ENCODE assay signal across 1 cellular context in the genomic region with DNA sequence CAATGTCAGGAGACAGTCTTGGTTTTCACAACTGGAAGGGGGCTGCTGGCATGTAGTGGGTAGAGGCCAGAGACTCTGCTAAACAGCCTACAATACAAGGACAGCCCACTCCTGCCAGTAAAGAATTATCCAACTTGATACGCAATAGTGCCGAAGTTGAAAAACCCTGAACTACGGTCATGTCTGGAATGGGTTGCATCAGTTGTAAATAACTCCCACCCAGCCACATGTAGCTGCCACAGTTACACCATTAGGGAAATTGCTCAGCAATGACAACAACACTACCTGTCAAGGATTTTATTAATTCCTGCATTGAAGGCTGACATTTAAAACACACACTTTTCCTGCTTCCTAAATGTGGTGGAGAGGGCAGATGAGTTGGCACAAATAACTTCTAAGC.
TF ChIP-seq lines count a peak whose summit lies in the region.

No MANE protein-coding gene starts in this region.

TF ChIP-seq in HepG2, 621 proteins besides CTCF, POLR2A, EP300 and RAD21 (continues in another document):
- TF ChIP-seq, protein P1, sequence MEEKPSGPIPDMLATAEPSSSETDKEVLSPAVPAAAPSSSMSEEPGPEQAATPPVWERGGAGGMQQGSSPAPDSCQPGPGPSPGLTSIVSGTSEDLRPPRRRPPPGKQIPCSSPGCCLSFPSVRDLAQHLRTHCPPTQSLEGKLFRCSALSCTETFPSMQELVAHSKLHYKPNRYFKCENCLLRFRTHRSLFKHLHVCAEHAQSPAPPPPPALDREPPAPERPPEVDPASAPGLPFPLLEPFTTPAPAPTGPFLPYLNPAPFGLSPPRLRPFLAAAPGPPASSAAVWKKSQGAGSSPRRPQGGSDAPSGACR (CRISPR knock-in tag; IDR thresholded peaks at IDR 0.05), result no peak
- TF ChIP-seq, protein P2, sequence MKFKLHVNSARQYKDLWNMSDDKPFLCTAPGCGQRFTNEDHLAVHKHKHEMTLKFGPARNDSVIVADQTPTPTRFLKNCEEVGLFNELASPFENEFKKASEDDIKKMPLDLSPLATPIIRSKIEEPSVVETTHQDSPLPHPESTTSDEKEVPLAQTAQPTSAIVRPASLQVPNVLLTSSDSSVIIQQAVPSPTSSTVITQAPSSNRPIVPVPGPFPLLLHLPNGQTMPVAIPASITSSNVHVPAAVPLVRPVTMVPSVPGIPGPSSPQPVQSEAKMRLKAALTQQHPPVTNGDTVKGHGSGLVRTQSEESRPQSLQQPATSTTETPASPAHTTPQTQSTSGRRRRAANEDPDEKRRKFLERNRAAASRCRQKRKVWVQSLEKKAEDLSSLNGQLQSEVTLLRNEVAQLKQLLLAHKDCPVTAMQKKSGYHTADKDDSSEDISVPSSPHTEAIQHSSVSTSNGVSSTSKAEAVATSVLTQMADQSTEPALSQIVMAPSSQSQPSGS (CRISPR knock-in tag; IDR thresholded peaks at IDR 0.05), result 0 out of 2 replicates have a peak, but pooled peaks have one; percentile 43
- TF ChIP-seq ZNF17 (CRISPR knock-in tag; IDR thresholded peaks at IDR 0.05), result no peak
- no peak for TF ChIP-seq ZNF143 (CRISPR knock-in tag; IDR thresholded peaks at IDR 0.05)
- no peak for TF ChIP-seq FOXC1 (CRISPR knock-in tag; IDR thresholded peaks at IDR 0.05; ENCODE audit: borderline replicate concordance)
- 0 out of 2 replicates have a peak, but pooled peaks have one; percentile 51 for TF ChIP-seq ZBTB7B (CRISPR knock-in tag; IDR thresholded peaks at IDR 0.05)
- TF ChIP-seq NRL (CRISPR knock-in tag; IDR thresholded peaks at IDR 0.05; ENCODE audit: borderline replicate concordance), result no peak
- TF ChIP-seq, protein P3, sequence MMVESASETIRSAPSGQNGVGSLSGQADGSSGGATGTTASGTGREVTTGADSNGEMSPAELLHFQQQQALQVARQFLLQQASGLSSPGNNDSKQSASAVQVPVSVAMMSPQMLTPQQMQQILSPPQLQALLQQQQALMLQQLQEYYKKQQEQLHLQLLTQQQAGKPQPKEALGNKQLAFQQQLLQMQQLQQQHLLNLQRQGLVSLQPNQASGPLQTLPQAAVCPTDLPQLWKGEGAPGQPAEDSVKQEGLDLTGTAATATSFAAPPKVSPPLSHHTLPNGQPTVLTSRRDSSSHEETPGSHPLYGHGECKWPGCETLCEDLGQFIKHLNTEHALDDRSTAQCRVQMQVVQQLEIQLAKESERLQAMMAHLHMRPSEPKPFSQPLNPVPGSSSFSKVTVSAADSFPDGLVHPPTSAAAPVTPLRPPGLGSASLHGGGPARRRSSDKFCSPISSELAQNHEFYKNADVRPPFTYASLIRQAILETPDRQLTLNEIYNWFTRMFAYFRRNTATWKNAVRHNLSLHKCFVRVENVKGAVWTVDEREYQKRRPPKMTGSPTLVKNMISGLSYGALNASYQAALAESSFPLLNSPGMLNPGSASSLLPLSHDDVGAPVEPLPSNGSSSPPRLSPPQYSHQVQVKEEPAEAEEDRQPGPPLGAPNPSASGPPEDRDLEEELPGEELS (CRISPR knock-in tag; IDR thresholded peaks at IDR 0.05), result peak; percentile 65
- TF ChIP-seq REXO4 (CRISPR knock-in tag; IDR thresholded peaks at IDR 0.05; ENCODE audit: borderline replicate concordance), result no peak
- no peak for TF ChIP-seq ZSCAN21 (CRISPR knock-in tag; IDR thresholded peaks at IDR 0.05; ENCODE audit: borderline replicate concordance)
- TF ChIP-seq SIX1 (CRISPR knock-in tag; IDR thresholded peaks at IDR 0.05; ENCODE audit: borderline replicate concordance), result no peak
- TF ChIP-seq, protein P4, sequence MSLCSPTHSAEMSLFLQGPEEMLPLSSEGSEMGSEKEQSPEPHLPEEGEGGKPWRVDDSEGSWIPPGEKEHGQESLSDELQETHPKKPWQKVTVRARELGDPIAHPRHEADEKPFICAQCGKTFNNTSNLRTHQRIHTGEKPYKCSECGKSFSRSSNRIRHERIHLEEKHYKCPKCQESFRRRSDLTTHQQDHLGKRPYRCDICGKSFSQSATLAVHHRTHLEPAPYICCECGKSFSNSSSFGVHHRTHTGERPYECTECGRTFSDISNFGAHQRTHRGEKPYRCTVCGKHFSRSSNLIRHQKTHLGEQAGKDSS (CRISPR knock-in tag; IDR thresholded peaks at IDR 0.05; ENCODE audit: borderline replicate concordance, low read depth), result no peak
- peak; percentile 43; the same call in 1 of the 2 replicates for TF ChIP-seq DMAP1 (CRISPR knock-in tag; IDR thresholded peaks at IDR 0.05)
- TF ChIP-seq SUZ12 (IDR thresholded peaks at IDR 0.05; ENCODE audit: low read depth, low read length), result no peak
- TF ChIP-seq, protein P5, sequence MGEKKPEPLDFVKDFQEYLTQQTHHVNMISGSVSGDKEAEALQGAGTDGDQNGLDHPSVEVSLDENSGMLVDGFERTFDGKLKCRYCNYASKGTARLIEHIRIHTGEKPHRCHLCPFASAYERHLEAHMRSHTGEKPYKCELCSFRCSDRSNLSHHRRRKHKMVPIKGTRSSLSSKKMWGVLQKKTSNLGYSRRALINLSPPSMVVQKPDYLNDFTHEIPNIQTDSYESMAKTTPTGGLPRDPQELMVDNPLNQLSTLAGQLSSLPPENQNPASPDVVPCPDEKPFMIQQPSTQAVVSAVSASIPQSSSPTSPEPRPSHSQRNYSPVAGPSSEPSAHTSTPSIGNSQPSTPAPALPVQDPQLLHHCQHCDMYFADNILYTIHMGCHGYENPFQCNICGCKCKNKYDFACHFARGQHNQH (CRISPR knock-in tag; IDR thresholded peaks at IDR 0.05), result peak; percentile 18; the same call in 1 of the 2 replicates
- TF ChIP-seq ZNF605 (CRISPR knock-in tag; IDR thresholded peaks at IDR 0.05), result no peak; the same call in 1 of the 2 replicates
- no peak for TF ChIP-seq ZNF333 (CRISPR knock-in tag; IDR thresholded peaks at IDR 0.05; ENCODE audit: borderline replicate concordance)
- TF ChIP-seq HMG20B (CRISPR knock-in tag; conservative IDR thresholded peaks at IDR 0.05), result 0 out of 2 replicates have a peak, but pooled peaks have one; percentile 44
- TF ChIP-seq ZNF724P (CRISPR knock-in tag; IDR thresholded peaks at IDR 0.05; ENCODE audit: borderline replicate concordance), result no peak
- no peak for TF ChIP-seq TOE1 (CRISPR knock-in tag; IDR thresholded peaks at IDR 0.05)
- TF ChIP-seq CHD2 (IDR thresholded peaks at IDR 0.05; ENCODE audit: low read depth, low read length), result no peak
- TF ChIP-seq ONECUT2 (CRISPR knock-in tag; IDR thresholded peaks at IDR 0.05), result no peak
- peak; percentile 80 for TF ChIP-seq RXRB (CRISPR knock-in tag; IDR thresholded peaks at IDR 0.05; ENCODE audit: borderline replicate concordance)
- peak; percentile 5 for TF ChIP-seq TEAD3 (CRISPR knock-in tag; optimal IDR thresholded peaks at IDR 0.05; ENCODE audit: borderline replicate concordance)
- peak; percentile 82; the same call in 1 of the 2 replicates for TF ChIP-seq NCOR1 (IDR thresholded peaks at IDR 0.05; ENCODE audit: borderline replicate concordance, low read length)
- TF ChIP-seq ESRRA (CRISPR knock-in tag; IDR thresholded peaks at IDR 0.05; ENCODE audit: low read depth), result no peak
- TF ChIP-seq, protein P6, sequence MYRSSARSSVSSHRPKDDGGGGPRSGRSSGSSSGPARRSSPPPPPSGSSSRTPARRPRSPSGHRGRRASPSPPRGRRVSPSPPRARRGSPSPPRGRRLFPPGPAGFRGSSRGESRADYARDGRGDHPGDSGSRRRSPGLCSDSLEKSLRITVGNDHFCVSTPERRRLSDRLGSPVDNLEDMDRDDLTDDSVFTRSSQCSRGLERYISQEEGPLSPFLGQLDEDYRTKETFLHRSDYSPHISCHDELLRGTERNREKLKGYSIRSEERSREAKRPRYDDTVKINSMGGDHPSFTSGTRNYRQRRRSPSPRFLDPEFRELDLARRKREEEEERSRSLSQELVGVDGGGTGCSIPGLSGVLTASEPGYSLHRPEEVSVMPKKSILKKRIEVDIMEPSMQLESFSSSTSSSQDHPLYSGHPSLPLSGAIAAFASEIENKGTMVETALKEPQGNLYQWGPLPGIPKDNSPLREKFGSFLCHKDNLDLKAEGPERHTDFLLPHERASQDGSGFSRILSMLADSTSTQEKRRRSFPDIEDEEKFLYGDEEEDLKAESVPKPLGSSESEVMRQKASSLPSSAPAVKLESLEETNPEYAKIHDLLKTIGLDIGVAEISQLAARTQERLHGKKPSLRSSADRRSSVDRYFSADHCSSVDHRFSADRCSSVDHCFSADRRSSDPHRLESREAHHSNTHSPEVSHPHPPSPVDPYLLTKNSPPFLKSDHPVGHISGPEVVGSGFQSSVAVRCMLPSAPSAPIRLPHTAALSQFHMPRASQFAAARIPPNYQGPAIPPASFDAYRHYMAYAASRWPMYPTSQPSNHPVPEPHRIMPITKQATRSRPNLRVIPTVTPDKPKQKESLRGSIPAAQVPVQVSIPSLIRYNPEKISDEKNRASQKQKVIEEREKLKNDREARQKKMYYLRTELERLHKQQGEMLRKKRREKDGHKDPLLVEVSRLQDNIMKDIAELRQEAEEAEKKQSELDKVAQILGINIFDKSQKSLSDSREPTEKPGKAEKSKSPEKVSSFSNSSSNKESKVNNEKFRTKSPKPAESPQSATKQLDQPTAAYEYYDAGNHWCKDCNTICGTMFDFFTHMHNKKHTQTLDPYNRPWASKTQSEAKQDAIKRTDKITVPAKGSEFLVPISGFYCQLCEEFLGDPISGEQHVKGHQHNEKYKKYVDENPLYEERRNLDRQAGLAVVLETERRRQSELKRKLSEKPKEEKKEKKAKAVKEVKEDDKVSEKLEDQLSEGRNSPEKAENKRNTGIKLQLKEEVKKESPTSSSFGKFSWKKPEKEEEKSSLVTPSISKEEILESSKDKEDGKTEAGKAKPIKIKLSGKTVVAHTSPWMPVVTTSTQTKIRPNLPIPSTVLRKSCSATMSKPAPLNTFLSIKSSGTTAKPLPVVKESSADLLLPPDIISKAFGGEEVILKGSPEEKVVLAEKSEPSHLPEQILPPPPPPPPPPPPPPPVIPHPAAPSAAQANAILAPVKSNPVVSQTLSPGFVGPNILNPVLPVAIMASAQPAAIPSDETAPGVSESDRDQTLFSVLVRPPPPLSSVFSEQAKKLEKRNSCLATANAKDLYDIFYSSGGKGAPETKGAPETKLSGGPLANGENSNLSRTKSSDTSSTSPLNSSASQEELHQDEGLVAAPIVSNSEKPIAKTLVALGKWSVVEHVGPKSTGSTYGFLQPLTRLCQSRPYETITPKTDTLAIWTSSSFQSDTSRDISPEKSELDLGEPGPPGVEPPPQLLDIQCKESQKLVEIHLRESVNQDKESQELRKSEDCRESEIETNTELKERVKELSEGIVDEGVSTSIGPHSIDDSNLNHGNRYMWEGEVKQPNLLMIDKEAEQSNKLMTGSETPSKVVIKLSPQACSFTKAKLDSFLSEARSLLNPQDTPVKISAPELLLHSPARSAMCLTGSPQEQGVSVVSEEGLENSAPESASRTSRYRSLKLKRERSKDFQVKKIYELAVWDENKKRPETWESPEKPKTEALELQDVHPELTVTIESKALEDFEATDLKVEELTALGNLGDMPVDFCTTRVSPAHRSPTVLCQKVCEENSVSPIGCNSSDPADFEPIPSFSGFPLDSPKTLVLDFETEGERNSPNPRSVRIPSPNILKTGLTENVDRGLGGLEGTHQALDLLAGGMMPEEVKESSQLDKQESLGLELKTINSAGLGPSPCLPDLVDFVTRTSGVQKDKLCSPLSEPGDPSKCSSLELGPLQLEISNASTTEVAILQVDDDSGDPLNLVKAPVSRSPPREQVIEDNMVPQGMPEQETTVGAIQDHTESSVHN (CRISPR knock-in tag; IDR thresholded peaks at IDR 0.05), result no peak
- TF ChIP-seq ZNF431 (CRISPR knock-in tag; IDR thresholded peaks at IDR 0.05; ENCODE audit: borderline replicate concordance, low read depth), result no peak
- TF ChIP-seq, protein P7, sequence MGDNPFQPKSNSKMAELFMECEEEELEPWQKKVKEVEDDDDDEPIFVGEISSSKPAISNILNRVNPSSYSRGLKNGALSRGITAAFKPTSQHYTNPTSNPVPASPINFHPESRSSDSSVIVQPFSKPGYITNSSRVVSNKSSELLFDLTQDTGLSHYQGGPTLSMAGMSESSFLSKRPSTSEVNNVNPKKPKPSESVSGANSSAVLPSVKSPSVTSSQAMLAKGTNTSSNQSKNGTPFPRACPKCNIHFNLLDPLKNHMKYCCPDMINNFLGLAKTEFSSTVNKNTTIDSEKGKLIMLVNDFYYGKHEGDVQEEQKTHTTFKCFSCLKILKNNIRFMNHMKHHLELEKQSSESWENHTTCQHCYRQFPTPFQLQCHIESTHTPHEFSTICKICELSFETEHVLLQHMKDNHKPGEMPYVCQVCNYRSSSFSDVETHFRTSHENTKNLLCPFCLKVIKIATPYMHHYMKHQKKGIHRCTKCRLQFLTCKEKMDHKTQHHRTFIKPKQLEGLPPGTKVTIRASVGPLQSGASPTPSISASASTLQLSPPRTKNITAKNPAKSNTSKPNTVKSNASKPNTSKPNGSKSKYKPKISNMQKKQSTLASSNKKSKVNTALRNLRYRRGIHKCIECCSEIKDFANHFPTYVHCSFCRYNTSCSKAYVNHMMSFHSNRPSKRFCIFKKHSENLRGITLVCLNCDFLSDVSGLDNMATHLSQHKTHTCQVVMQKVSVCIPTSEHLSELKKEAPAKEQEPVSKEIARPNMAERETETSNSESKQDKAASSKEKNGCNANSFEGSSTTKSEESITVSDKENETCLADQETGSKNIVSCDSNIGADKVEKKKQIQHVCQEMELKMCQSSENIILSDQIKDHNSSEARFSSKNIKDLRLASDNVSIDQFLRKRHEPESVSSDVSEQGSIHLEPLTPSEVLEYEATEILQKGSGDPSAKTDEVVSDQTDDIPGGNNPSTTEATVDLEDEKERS (CRISPR knock-in tag; IDR thresholded peaks at IDR 0.05), result no peak
- TF ChIP-seq ZNF296 (CRISPR knock-in tag; conservative IDR thresholded peaks at IDR 0.05), result no peak
- TF ChIP-seq, protein P8, sequence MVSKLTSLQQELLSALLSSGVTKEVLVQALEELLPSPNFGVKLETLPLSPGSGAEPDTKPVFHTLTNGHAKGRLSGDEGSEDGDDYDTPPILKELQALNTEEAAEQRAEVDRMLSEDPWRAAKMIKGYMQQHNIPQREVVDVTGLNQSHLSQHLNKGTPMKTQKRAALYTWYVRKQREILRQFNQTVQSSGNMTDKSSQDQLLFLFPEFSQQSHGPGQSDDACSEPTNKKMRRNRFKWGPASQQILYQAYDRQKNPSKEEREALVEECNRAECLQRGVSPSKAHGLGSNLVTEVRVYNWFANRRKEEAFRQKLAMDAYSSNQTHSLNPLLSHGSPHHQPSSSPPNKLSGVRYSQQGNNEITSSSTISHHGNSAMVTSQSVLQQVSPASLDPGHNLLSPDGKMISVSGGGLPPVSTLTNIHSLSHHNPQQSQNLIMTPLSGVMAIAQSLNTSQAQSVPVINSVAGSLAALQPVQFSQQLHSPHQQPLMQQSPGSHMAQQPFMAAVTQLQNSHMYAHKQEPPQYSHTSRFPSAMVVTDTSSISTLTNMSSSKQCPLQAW (CRISPR knock-in tag; IDR thresholded peaks at IDR 0.05), result peak; percentile 74
- peak; percentile 89 for TF ChIP-seq RARA (CRISPR knock-in tag; IDR thresholded peaks at IDR 0.05)
- TF ChIP-seq FOXJ3 (CRISPR knock-in tag; IDR thresholded peaks at IDR 0.05; ENCODE audit: borderline replicate concordance), result 0 out of 2 replicates have a peak, but pooled peaks have one; percentile 58
- TF ChIP-seq FOXK2 (IDR thresholded peaks at IDR 0.05), result peak; percentile 87
- no peak for TF ChIP-seq TMF1 (CRISPR knock-in tag; IDR thresholded peaks at IDR 0.05; ENCODE audit: low read depth)
- TF ChIP-seq KDM5B (CRISPR knock-in tag; IDR thresholded peaks at IDR 0.05; ENCODE audit: borderline replicate concordance), result no peak
- no peak for TF ChIP-seq ZNF746 (CRISPR knock-in tag; IDR thresholded peaks at IDR 0.05)
- TF ChIP-seq ZNF138 (CRISPR knock-in tag; IDR thresholded peaks at IDR 0.05; ENCODE audit: low read depth), result no peak
- TF ChIP-seq, protein P9, sequence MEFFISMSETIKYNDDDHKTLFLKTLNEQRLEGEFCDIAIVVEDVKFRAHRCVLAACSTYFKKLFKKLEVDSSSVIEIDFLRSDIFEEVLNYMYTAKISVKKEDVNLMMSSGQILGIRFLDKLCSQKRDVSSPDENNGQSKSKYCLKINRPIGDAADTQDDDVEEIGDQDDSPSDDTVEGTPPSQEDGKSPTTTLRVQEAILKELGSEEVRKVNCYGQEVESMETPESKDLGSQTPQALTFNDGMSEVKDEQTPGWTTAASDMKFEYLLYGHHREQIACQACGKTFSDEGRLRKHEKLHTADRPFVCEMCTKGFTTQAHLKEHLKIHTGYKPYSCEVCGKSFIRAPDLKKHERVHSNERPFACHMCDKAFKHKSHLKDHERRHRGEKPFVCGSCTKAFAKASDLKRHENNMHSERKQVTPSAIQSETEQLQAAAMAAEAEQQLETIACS (CRISPR knock-in tag; IDR thresholded peaks at IDR 0.05), result no peak
